ENCODE assay signal across 21 cellular contexts in genomic region chr10:613661-614340, GRCh38.
A peak's percentile ranks its signal among the peaks of the same experiment; 100 is the strongest.
DNase-seq lines count a peak whose midpoint lies in the region; ATAC-seq, FAIRE-seq and TF ChIP-seq lines count a peak whose summit lies in the region.
"Had no signal": no experiment of that assay in that cellular context is flagged by ENCODE, and none has a peak within 500 bp of the region (broad histone marks: within the 10 kb centered on the region; RNA-seq: fewer than 3 reads in every experiment).

No MANE protein-coding gene starts in this region.

- no peak overlapping the region; the same call in 1 of the 2 replicates for H3K4me3 ChIP-seq in PC-3 (ENCODE audit: low read length)
- H3K4me3 ChIP-seq in gastroesophageal sphincter: no peak overlapping the region
- H3K4me3 ChIP-seq in pancreas: no peak overlapping the region
- no peak overlapping the region for H3K4me3 ChIP-seq in tibial nerve
- H3K4me3 ChIP-seq: psoas muscle had no signal

- peak overlapping the region; percentile 49 for H3K27ac ChIP-seq in PC-3 (ENCODE audit: low read length)
- H3K27ac ChIP-seq in gastroesophageal sphincter: peak overlapping the region in 3 of 4 donors; percentile 69 to 74 (median 70)
- H3K27ac ChIP-seq in pancreas: peak overlapping the region; percentile 37 to 75 (median 70)
- peak overlapping the region; percentile 4 to 95 (median 46) for H3K27ac ChIP-seq in tibial nerve
- H3K27ac ChIP-seq: psoas muscle had no signal

- H3K27me3 ChIP-seq in PC-3 (ENCODE audit: low read length) (no peaks in the 10 kb centered on the region), gastroesophageal sphincter (no peaks in the 10 kb centered on the region), pancreas (no peaks in the 10 kb centered on the region), tibial nerve (no peaks in the 10 kb centered on the region)

- H3K27me3 Mint-ChIP-seq in chondrocyte (ENCODE audit: low read depth): no peaks in the 10 kb centered on the region

- POLR2A ChIA-PET in PC-3 (lab: Charles Lee; ENCODE audit: unreplicated experiment): no interaction called here

- WGBS in gastroesophageal sphincter (ENCODE audit: low coverage in 1 of 2), 2 donors: 65 to 79% methylated on average over 4 to 10 of the region's 12 CpGs
- WGBS in pancreas, 2 donors: 41 to 44% methylated on average over 12 of the region's 12 CpGs
- WGBS in tibial nerve, 2 donors: 79 to 92% methylated on average over 11 to 12 of the region's 12 CpGs

- H3K9me2 ChIP-seq in PC-3 (replicated peaks; ENCODE audit: low read length): no peaks in the 10 kb centered on the region

- H3K9ac ChIP-seq in PC-3 (ENCODE audit: low read length): no peak overlapping the region

- H3F3A ChIP-seq in PC-3 (ENCODE audit: low read length, unreplicated experiment): no peaks in the 10 kb centered on the region

- no peaks in the 10 kb centered on the region for H4K20me1 ChIP-seq in PC-3 (ENCODE audit: low read length)

- 0 out of 2 replicates have a peak, but pooled peaks cover 22% of the 10 kb centered on the region for H3K79me2 ChIP-seq in PC-3 (ENCODE audit: low read length)

- no peaks in the 10 kb centered on the region for H3K9me3 Mint-ChIP-seq in chondrocyte (ENCODE audit: low read depth)
- H3K9me3 Mint-ChIP-seq: HFFc6; T-helper 1 cell treated with Interleukin-12 subunit alpha and Interleukin-12 subunit beta and Interleukin-4 antibody, amounts not matched to agents 30 μg/mL and 1 μg/mL, for 36 hours had no signal

- no peak overlapping the region for H2AFZ ChIP-seq in PC-3 (ENCODE audit: low read length)

- DNase-seq in PC-3 (no peak), pancreas (peak in 4 of 6 donors; percentile 35 to 55 (median 46)), tibial nerve (ENCODE audit: low spot score in 2 of 2) (no peak), GM10266 (ENCODE audit: extremely low spot score) (no peak), chondrocyte (ENCODE audit: low spot score) (no peak), UCSD-AML1 (lab: John Stamatoyannopoulos, UW; ENCODE audit: unreplicated experiment) (no peak)
- DNase-seq: activated CD4-positive, CD25-positive, alpha-beta regulatory T cell treated with anti-CD3 and anti-CD28 coated beads, Interleukin-2, amount 50 U/mL, for 72 hours; activated CD8-positive, alpha-beta memory T cell treated with anti-CD3 and anti-CD28 coated beads, Interleukin-2, amount 50 U/mL, for 4 hours; activated naive CD4-positive, alpha-beta T cell treated with anti-CD3 and anti-CD28 coated beads for 36 hours; DND-41; kidney glomerular epithelial cell; NCI-H1694 treated with DMSO at 0.1 percent for 48 hours; psoas muscle; SIG-M5; stimulated activated CD4-positive, alpha-beta T cell treated with anti-CD3 and anti-CD28 coated beads, Interleukin-15, amount 100 ng/mL, for 24 hours; stimulated activated naive CD8-positive, alpha-beta T cell treated with anti-CD3 and anti-CD28 coated beads, Interleukin-15, amount 100 ng/mL, for 72 hours had no signal

- H3K4me1 ChIP-seq in PC-3 (ENCODE audit: insufficient read depth, low read length) (peaks cover 40% of the 10 kb centered on the region), gastroesophageal sphincter (peaks cover 6 to 97% (median 32%) of the 10 kb centered on the region in 3 donors), pancreas (peaks cover 37 to 46% (median 46%) of the 10 kb centered on the region in 3 donors), tibial nerve (peaks cover 0 to 75% (median 27%) of the 10 kb centered on the region in 4 donors)

- TF ChIP-seq CTCF in PC-3 (conservative IDR thresholded peaks at IDR 0.05; ENCODE audit: low read depth, low read length) (no peak), gastroesophageal sphincter (IDR thresholded peaks at IDR 0.05) (no peak), pancreas (IDR thresholded peaks at IDR 0.05) (no peak), tibial nerve (IDR thresholded peaks at IDR 0.05) (no peak), GM10266 (IDR thresholded peaks at IDR 0.05; ENCODE audit: control insufficient read depth, insufficient read depth, low read depth, missing control alignments) (no peak), chondrocyte (IDR thresholded peaks at IDR 0.05) (no peak)

- H3K9me3 ChIP-seq in PC-3 (ENCODE audit: low read length): no peaks in the 10 kb centered on the region
- H3K9me3 ChIP-seq in gastroesophageal sphincter: no peaks in the 10 kb centered on the region
- no peaks in the 10 kb centered on the region for H3K9me3 ChIP-seq in pancreas
- H3K9me3 ChIP-seq in tibial nerve: no peaks in the 10 kb centered on the region
- H3K9me3 ChIP-seq: psoas muscle had no signal

- no peak for ATAC-seq in PC-3
- ATAC-seq in gastroesophageal sphincter: no peak
- ATAC-seq in pancreas: peak; percentile 46 to 64 (median 56)
- ATAC-seq: stimulated activated naive CD8-positive, alpha-beta T cell treated with anti-CD3 and anti-CD28 coated beads, Interleukin-15, amount 100 ng/mL, for 72 hours had no signal

- no peak overlapping the region for H3K27ac Mint-ChIP-seq in chondrocyte (ENCODE audit: unreplicated experiment)
- H3K27ac Mint-ChIP-seq: activated naive CD4-positive, alpha-beta T cell treated with anti-CD3 and anti-CD28 coated beads for 36 hours; B cell; stimulated activated naive CD8-positive, alpha-beta T cell treated with anti-CD3 and anti-CD28 coated beads, Interleukin-15, amount 100 ng/mL, for 72 hours; T-helper 1 cell treated with Interleukin-12 subunit alpha and Interleukin-12 subunit beta and Interleukin-4 antibody, amounts not matched to agents 30 μg/mL and 1 μg/mL, for 36 hours had no signal

- no peak overlapping the region for H3K4me3 Mint-ChIP-seq in chondrocyte (ENCODE audit: unreplicated experiment)
- H3K4me3 Mint-ChIP-seq: activated naive CD4-positive, alpha-beta T cell treated with anti-CD3 and anti-CD28 coated beads for 36 hours; B cell; HFFc6; stimulated activated naive CD8-positive, alpha-beta T cell treated with anti-CD3 and anti-CD28 coated beads, Interleukin-15, amount 100 ng/mL, for 72 hours; T-helper 1 cell treated with Interleukin-12 subunit alpha and Interleukin-12 subunit beta and Interleukin-4 antibody, amounts not matched to agents 30 μg/mL and 1 μg/mL, for 36 hours had no signal

- no peaks in the 10 kb centered on the region for H3K36me3 ChIP-seq in PC-3 (ENCODE audit: low read depth, low read length)
- H3K36me3 ChIP-seq in gastroesophageal sphincter: no peaks in the 10 kb centered on the region
- H3K36me3 ChIP-seq in pancreas: no peaks in the 10 kb centered on the region
- no peaks in the 10 kb centered on the region for H3K36me3 ChIP-seq in tibial nerve

- no peak for TF ChIP-seq POLR2A in gastroesophageal sphincter (IDR thresholded peaks at IDR 0.05)
- no peak for TF ChIP-seq POLR2A in tibial nerve (IDR thresholded peaks at IDR 0.05)

- CTCF ChIA-PET in PC-3 (lab: Charles Lee): no interaction called here

- no peak for TF ChIP-seq EP300 in gastroesophageal sphincter (IDR thresholded peaks at IDR 0.05)
- no peak for TF ChIP-seq EP300 in tibial nerve (IDR thresholded peaks at IDR 0.05)

- no peaks in the 10 kb centered on the region for H3K36me3 Mint-ChIP-seq in chondrocyte (ENCODE audit: low read depth)

- no TSS peak for BruUV-seq in PC-3 (replicated peaks; lab: Mats Ljungman, UMichigan)

- no peak for FAIRE-seq in pancreas (lab: Jason Lieb, UNC)
- FAIRE-seq: GM19239 had no signal

- H3K4me1 Mint-ChIP-seq in chondrocyte (ENCODE audit: low read depth): peaks cover 86% of the 10 kb centered on the region
- H3K4me1 Mint-ChIP-seq: B cell had no signal

- peak overlapping the region; percentile 60 for H3K4me2 ChIP-seq in PC-3 (ENCODE audit: low read length)

- intact Hi-C loops in PC-3 (cut with micrococcal nuclease) (loop anchor here (10.0 kb wide), 1 partner anchor 171 kb away; no protein-coding TSS in a partner anchor), pancreas (cut with DNase I) (no loop called here)

Comparison
In these comparisons a context has a peak if more than half of its experiments do, and no peak if none do; other contexts are left out.
1. ATAC-seq: peak in pancreas (4 of 4); none in PC-3 (single experiment) and gastroesophageal sphincter (single experiment).
2. DNase-seq: peak in pancreas (4 of 6); none in PC-3 (single experiment), tibial nerve (0 of 2), GM10266 (single experiment), chondrocyte (single experiment) and UCSD-AML1 (single experiment).
3. Peak in every context shown above with its lines, with median percentiles within 50 percentile points of each other: H3K27ac ChIP-seq.